ENCODE assay signal across 36 cellular contexts in genomic region chr13:51926528-51926885, GRCh38.
"Had no signal": no experiment of that assay in that cellular context is flagged by ENCODE, and none has a peak within 500 bp of the region (broad histone marks: within the 10 kb centered on the region; RNA-seq: fewer than 3 reads in every experiment).

No MANE protein-coding gene starts in this region.

- H3K4me1 ChIP-seq: adrenal gland, ascending aorta, body of pancreas, breast epithelium had no signal

- H3K36me3 Mint-ChIP-seq: activated naive CD4-positive, alpha-beta T cell treated with anti-CD3 and anti-CD28 coated beads, Interleukin-2, amount 10 ng/mL, durations not matched to agents 7 days and 5 days; activated naive CD4-positive, alpha-beta T cell treated with anti-CD3 and anti-CD28 coated beads, Interleukin-2, amount 50 U/mL, for 24 hours; activated naive CD4-positive, alpha-beta T cell treated with anti-CD3 and anti-CD28 coated beads, Interleukin-2, amount 50 U/mL, for 72 hours; activated naive CD8-positive, alpha-beta T cell; activated naive CD8-positive, alpha-beta T cell treated with anti-CD3 and anti-CD28 coated beads, Interleukin-2, amount 10 ng/mL, durations not matched to agents 7 days and 5 days had no signal

- H3K36me3 ChIP-seq: adrenal gland, brain microvascular endothelial cell, breast epithelium, cardiac muscle cell had no signal

- H3K4me3 ChIP-seq: adrenal gland, ascending aorta, body of pancreas, breast epithelium, cardiac muscle cell had no signal

- H3K9me3 ChIP-seq: adrenal gland, ascending aorta, body of pancreas, breast epithelium had no signal

- FAIRE-seq: astrocyte had no signal

- H3K27ac ChIP-seq: adrenal gland, ascending aorta, body of pancreas, brain microvascular endothelial cell, breast epithelium, cardiac muscle cell had no signal

- DNase-seq: activated effector memory CD4-positive, alpha-beta T cell treated with anti-CD3 and anti-CD28 coated beads, Interleukin-2, amount 50 U/mL, for 16 hours; activated effector memory CD4-positive, alpha-beta T cell treated with Interleukin-2 at 50 U/mL for 16 hours; activated gamma-delta T cell; activated gamma-delta T cell treated with Interleukin-2 at 50 U/mL for 16 hours; activated naive CD4-positive, alpha-beta T cell; activated naive CD4-positive, alpha-beta T cell treated with anti-CD3 and anti-CD28 coated beads for 36 hours; activated naive CD4-positive, alpha-beta T cell treated with anti-CD3 and anti-CD28 coated beads, Interleukin-2, amount 10 ng/mL, durations not matched to agents 7 days and 5 days; activated naive CD4-positive, alpha-beta T cell treated with anti-CD3 and anti-CD28 coated beads, Interleukin-2, amount 50 U/mL, for 16 hours; activated naive CD4-positive, alpha-beta T cell treated with Interleukin-2 at 50 U/mL for 16 hours; activated naive CD8-positive, alpha-beta T cell treated with anti-CD3 and anti-CD28 coated beads, Interleukin-2, amount 10 ng/mL, durations not matched to agents 7 days and 5 days; activated naive CD8-positive, alpha-beta T cell treated with anti-CD3 and anti-CD28 coated beads, Interleukin-2, amount 50 U/mL, for 24 hours; activated T-cell treated with anti-CD3 and anti-CD28 coated beads, Interleukin-2, amount 50 U/mL, for 1 hour; activated T-cell treated with anti-CD3 and anti-CD28 coated beads, Interleukin-2, amount 50 U/mL, for 24 hours; activated T-cell treated with anti-CD3 and anti-CD28 coated beads, Interleukin-2, amount 50 U/mL, for 4 hours; activated T-cell treated with anti-CD3 and anti-CD28 coated beads, Interleukin-2, amount 50 U/mL, for 48 hours; activated T-cell treated with anti-CD3 and anti-CD28 coated beads, Interleukin-2, amount 50 U/mL, for 72 hours; adrenal gland; amniotic stem cell; anterior cingulate cortex; aorta; body of pancreas; brain microvascular endothelial cell; central memory CD4-positive, alpha-beta T cell; cerebellar nuclear complex had no signal

- H3K9me3 Mint-ChIP-seq: activated naive CD4-positive, alpha-beta T cell treated with anti-CD3 and anti-CD28 coated beads for 36 hours; activated naive CD4-positive, alpha-beta T cell treated with anti-CD3 and anti-CD28 coated beads, Interleukin-2, amount 10 ng/mL, durations not matched to agents 7 days and 5 days; activated naive CD4-positive, alpha-beta T cell treated with anti-CD3 and anti-CD28 coated beads, Interleukin-2, amount 50 U/mL, for 24 hours; activated naive CD4-positive, alpha-beta T cell treated with anti-CD3 and anti-CD28 coated beads, Interleukin-2, amount 50 U/mL, for 72 hours; activated naive CD8-positive, alpha-beta T cell treated with anti-CD3 and anti-CD28 coated beads, Interleukin-2, amount 10 ng/mL, durations not matched to agents 7 days and 5 days; activated naive CD8-positive, alpha-beta T cell treated with anti-CD3 and anti-CD28 coated beads, Interleukin-2, amount 50 U/mL, for 24 hours; activated T-cell treated with anti-CD3 and anti-CD28 coated beads, Interleukin-2, amount 50 U/mL, for 24 hours; activated T-cell treated with anti-CD3 and anti-CD28 coated beads, Interleukin-2, amount 50 U/mL, for 4 hours; activated T-cell treated with anti-CD3 and anti-CD28 coated beads, Interleukin-2, amount 50 U/mL, for 72 hours; activated T-helper 1 cell treated with anti-CD3 and anti-CD28 coated beads, Interleukin-12 subunit alpha, Interleukin-12 subunit beta, Interleukin-2, Interleukin-4 antibody, amounts not matched to agents 30 ng/mL and 10 ng/mL and 1 ng/mL, durations not matched to agents 14 hours and 24 hours and 36 hours; activated T-helper 17 cell treated with anti-CD3 and anti-CD28 coated beads, Interleukin-2, amount 50 U/mL, for 72 hours; activated T-helper 2 cell treated with anti-CD3 and anti-CD28 coated beads, Interferon-gamma antibody, Interleukin-2, Interleukin-4, amounts not matched to agents 10 μg/mL and 5 μg/mL and 100 μg/mL, durations not matched to agents 14 hours and 24 hours and 36 hours; brain; central memory CD8-positive, alpha-beta T cell had no signal

- H3K4me1 Mint-ChIP-seq: activated naive CD8-positive, alpha-beta T cell treated with anti-CD3 and anti-CD28 coated beads, Interleukin-2, amount 50 U/mL, for 24 hours had no signal

- H3K27ac Mint-ChIP-seq: activated naive CD4-positive, alpha-beta T cell treated with anti-CD3 and anti-CD28 coated beads for 36 hours; activated naive CD4-positive, alpha-beta T cell treated with anti-CD3 and anti-CD28 coated beads, Interleukin-2, amount 10 ng/mL, durations not matched to agents 7 days and 5 days; activated naive CD4-positive, alpha-beta T cell treated with anti-CD3 and anti-CD28 coated beads, Interleukin-2, amount 50 U/mL, for 24 hours; activated naive CD4-positive, alpha-beta T cell treated with anti-CD3 and anti-CD28 coated beads, Interleukin-2, amount 50 U/mL, for 72 hours; activated naive CD8-positive, alpha-beta T cell; activated naive CD8-positive, alpha-beta T cell treated with anti-CD3 and anti-CD28 coated beads, Interleukin-2, amount 10 ng/mL, durations not matched to agents 7 days and 5 days; activated naive CD8-positive, alpha-beta T cell treated with anti-CD3 and anti-CD28 coated beads, Interleukin-2, amount 50 U/mL, for 24 hours; activated T-cell treated with anti-CD3 and anti-CD28 coated beads, Interleukin-2, amount 50 U/mL, for 24 hours; activated T-cell treated with anti-CD3 and anti-CD28 coated beads, Interleukin-2, amount 50 U/mL, for 72 hours; activated T-helper 1 cell treated with anti-CD3 and anti-CD28 coated beads, Interleukin-12 subunit alpha, Interleukin-12 subunit beta, Interleukin-2, Interleukin-4 antibody, amounts not matched to agents 30 ng/mL and 10 ng/mL and 1 ng/mL, durations not matched to agents 14 hours and 24 hours and 36 hours; activated T-helper 17 cell treated with anti-CD3 and anti-CD28 coated beads, Interleukin-2, amount 50 U/mL, for 72 hours; activated T-helper 2 cell treated with anti-CD3 and anti-CD28 coated beads, Interferon-gamma antibody, Interleukin-2, Interleukin-4, amounts not matched to agents 10 μg/mL and 5 μg/mL and 100 μg/mL, durations not matched to agents 14 hours and 24 hours and 36 hours had no signal

- H3K4me3 Mint-ChIP-seq: activated naive CD4-positive, alpha-beta T cell treated with anti-CD3 and anti-CD28 coated beads for 36 hours; activated naive CD4-positive, alpha-beta T cell treated with anti-CD3 and anti-CD28 coated beads, Interleukin-2, amount 10 ng/mL, durations not matched to agents 7 days and 5 days; activated naive CD4-positive, alpha-beta T cell treated with anti-CD3 and anti-CD28 coated beads, Interleukin-2, amount 50 U/mL, for 24 hours; activated naive CD8-positive, alpha-beta T cell; activated naive CD8-positive, alpha-beta T cell treated with anti-CD3 and anti-CD28 coated beads, Interleukin-2, amount 10 ng/mL, durations not matched to agents 7 days and 5 days; activated naive CD8-positive, alpha-beta T cell treated with anti-CD3 and anti-CD28 coated beads, Interleukin-2, amount 50 U/mL, for 24 hours; activated T-cell treated with anti-CD3 and anti-CD28 coated beads, Interleukin-2, amount 50 U/mL, for 24 hours; activated T-cell treated with anti-CD3 and anti-CD28 coated beads, Interleukin-2, amount 50 U/mL, for 4 hours; activated T-cell treated with anti-CD3 and anti-CD28 coated beads, Interleukin-2, amount 50 U/mL, for 72 hours; activated T-helper 1 cell treated with anti-CD3 and anti-CD28 coated beads, Interleukin-12 subunit alpha, Interleukin-12 subunit beta, Interleukin-2, Interleukin-4 antibody, amounts not matched to agents 30 ng/mL and 10 ng/mL and 1 ng/mL, durations not matched to agents 14 hours and 24 hours and 36 hours; activated T-helper 17 cell treated with anti-CD3 and anti-CD28 coated beads, Interleukin-2, amount 50 U/mL, for 72 hours; brain; central memory CD8-positive, alpha-beta T cell had no signal

- H3K27me3 ChIP-seq: adrenal gland, ascending aorta, body of pancreas, brain microvascular endothelial cell, breast epithelium, cardiac muscle cell had no signal

- ATAC-seq: activated naive CD8-positive, alpha-beta T cell treated with anti-CD3 and anti-CD28 coated beads, Interleukin-2, amount 50 U/mL, for 24 hours; activated T-cell treated with anti-CD3 and anti-CD28 coated beads, Interleukin-2, amount 50 U/mL, for 4 hours; activated T-cell treated with anti-CD3 and anti-CD28 coated beads, Interleukin-2, amount 50 U/mL, for 72 hours; body of pancreas had no signal

- H3K27me3 Mint-ChIP-seq: activated naive CD4-positive, alpha-beta T cell treated with anti-CD3 and anti-CD28 coated beads, Interleukin-2, amount 50 U/mL, for 24 hours; activated naive CD8-positive, alpha-beta T cell; activated naive CD8-positive, alpha-beta T cell treated with anti-CD3 and anti-CD28 coated beads, Interleukin-2, amount 50 U/mL, for 24 hours; activated T-cell treated with anti-CD3 and anti-CD28 coated beads, Interleukin-2, amount 50 U/mL, for 24 hours had no signal
